23 cellular contexts compared by ENCODE assay signal in the genomic region with DNA sequence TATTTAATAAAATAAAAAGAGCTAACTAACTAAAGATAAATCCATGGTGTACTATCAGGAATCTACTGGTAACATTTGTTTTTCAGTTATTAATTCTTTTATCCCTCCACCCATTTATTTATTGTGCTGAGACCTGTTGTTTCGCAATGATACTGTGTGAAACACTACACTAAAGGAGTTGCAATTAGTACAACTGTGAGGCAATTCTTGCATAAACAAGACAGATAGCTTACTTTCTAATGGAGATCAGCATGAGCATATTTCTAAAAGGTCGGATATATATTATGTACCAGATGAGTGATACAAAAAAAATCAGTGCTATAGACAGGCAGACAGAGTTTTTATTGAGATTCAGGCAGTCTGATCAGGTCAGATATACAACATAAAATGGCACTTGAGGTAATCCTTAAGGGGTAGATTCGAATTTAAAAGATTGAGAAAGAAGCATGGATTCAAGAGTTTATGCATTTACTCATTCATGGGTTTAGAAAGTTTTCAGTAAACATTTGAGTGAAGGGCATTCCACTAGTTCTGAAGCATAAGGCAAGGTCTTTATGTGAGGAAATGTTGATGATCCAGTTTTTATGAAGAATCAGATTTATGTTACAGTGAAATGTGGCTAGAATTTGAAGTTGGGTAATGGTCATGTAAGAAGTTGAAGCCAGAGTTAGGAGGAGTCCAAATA.
A peak's percentile ranks its signal among the peaks of the same experiment; 100 is the strongest.
DNase-seq lines count a peak whose midpoint lies in the region; ATAC-seq, FAIRE-seq and TF ChIP-seq lines count a peak whose summit lies in the region.
"Had no signal": no experiment of that assay in that cellular context is flagged by ENCODE, and none has a peak within 500 bp of the region (broad histone marks: within the 10 kb centered on the region; RNA-seq: fewer than 3 reads in every experiment).

No MANE protein-coding gene starts in this region.

- peaks cover 35% of the 10 kb centered on the region for H3K4me1 Mint-ChIP-seq in astrocyte (ENCODE audit: low read depth, unreplicated experiment)
- H3K4me1 Mint-ChIP-seq: activated naive CD8-positive, alpha-beta T cell treated with anti-CD3 and anti-CD28 coated beads, Interleukin-2, amount 50 U/mL, for 24 hours; activated T-helper 17 cell treated with anti-CD3 and anti-CD28 coated beads, Interleukin-2, amount 50 U/mL, for 72 hours; central memory CD8-positive, alpha-beta T cell; nephron had no signal

- H3K9me3 ChIP-seq in astrocyte (ENCODE audit: insufficient read depth, low read depth, low read length) (no peaks in the 10 kb centered on the region), skeletal muscle satellite cell (replicated peaks; ENCODE audit: low read length) (no peaks in the 10 kb centered on the region), HepG2 (ENCODE audit: low read length) (peaks cover 47% of the 10 kb centered on the region)
- H3K9me3 ChIP-seq: HAP-1 had no signal

- 2% methylated on average over 3 of the region's 3 CpGs for WGBS in HepG2 (ENCODE audit: low lambda C conversion rate)

- CTCF ChIA-PET in HepG2 (lab: Yijun Ruan, JAX; ENCODE audit: low intra/inter-chr PET ratio, low total read pairs) = no interaction called here

- H3K9me3 Mint-ChIP-seq in astrocyte (ENCODE audit: unreplicated experiment) = peaks cover 3% of the 10 kb centered on the region
- H3K9me3 Mint-ChIP-seq: activated naive CD8-positive, alpha-beta T cell treated with anti-CD3 and anti-CD28 coated beads, Interleukin-2, amount 50 U/mL, for 24 hours; activated T-helper 17 cell treated with anti-CD3 and anti-CD28 coated beads, Interleukin-2, amount 50 U/mL, for 72 hours had no signal

- no peak overlapping the region for H3K4me2 ChIP-seq in astrocyte (ENCODE audit: low read length)
- peak overlapping the region; percentile 61 for H3K4me2 ChIP-seq in skeletal muscle satellite cell (ENCODE audit: low read length)
- no peak overlapping the region for H3K4me2 ChIP-seq in HepG2 (ENCODE audit: low read depth, low read length)

- intact Hi-C loops in HepG2 (cut with micrococcal nuclease; ENCODE audit: unreplicated experiment) = no loop called here

- no peak overlapping the region for H3K27ac ChIP-seq in astrocyte (ENCODE audit: low read depth, low read length)
- no peak overlapping the region for H3K27ac ChIP-seq in HepG2 (ENCODE audit: extremely low read length, insufficient read depth, low read length)

- no peaks in the 10 kb centered on the region for H3K36me3 ChIP-seq in astrocyte (ENCODE audit: insufficient read depth, low read length)
- H3K36me3 ChIP-seq in skeletal muscle satellite cell (ENCODE audit: insufficient read depth, low read length) = no peaks in the 10 kb centered on the region
- H3K36me3 ChIP-seq in HepG2 (replicated peaks in 1 of 2; ENCODE audit: control insufficient read depth in 1 of 2, insufficient read depth in 2 of 2, low read length in 2 of 2) = no peaks in the 10 kb centered on the region
- H3K36me3 ChIP-seq: HAP-1 had no signal

- TF ChIP-seq RAD21 in Ishikawa (IDR thresholded peaks at IDR 0.05; ENCODE audit: low read depth) = no peak
- TF ChIP-seq RAD21 in HepG2 (CRISPR knock-in tag; IDR thresholded peaks at IDR 0.05) = no peak

- ATAC-seq in HG02678 (IDR thresholded peaks at IDR 0.05; ENCODE audit: unreplicated experiment) (no peak), HepG2 (no peak)
- ATAC-seq: activated naive CD8-positive, alpha-beta T cell treated with anti-CD3 and anti-CD28 coated beads, Interleukin-2, amount 50 U/mL, for 24 hours; activated T-helper 17 cell treated with anti-CD3 and anti-CD28 coated beads, Interleukin-2, amount 50 U/mL, for 72 hours; K562; stimulated activated naive CD8-positive, alpha-beta T cell treated with anti-CD3 and anti-CD28 coated beads, Interleukin-15, Interleukin-2, amounts not matched to agents 100 U/mL and 50 U/mL, for 24 hours had no signal

- H2AFZ ChIP-seq in astrocyte (ENCODE audit: low read depth, low read length) (no peak overlapping the region), HepG2 (ENCODE audit: low read length) (no peak overlapping the region)

- TF ChIP-seq EP300 in Ishikawa (IDR thresholded peaks at IDR 0.05; ENCODE audit: borderline replicate concordance) (no peak), HepG2 (IDR thresholded peaks at IDR 0.05; ENCODE audit: low read depth in 2 of 2, low read length in 2 of 2) (no peak), HepG2 (CRISPR knock-in tag; IDR thresholded peaks at IDR 0.05; ENCODE audit: borderline replicate concordance) (no peak)

- FAIRE-seq in astrocyte (lab: Jason Lieb, UNC) (no peak), HepG2 (lab: Jason Lieb, UNC) (no peak)
- FAIRE-seq: GM18507, K562 had no signal

- H3K4me3 ChIP-seq in astrocyte (ENCODE audit: insufficient read depth, low read depth, low read length) = no peak overlapping the region
- H3K4me3 ChIP-seq in skeletal muscle satellite cell (ENCODE audit: low read length) = no peak overlapping the region
- no peak overlapping the region for H3K4me3 ChIP-seq in HepG2 (replicated peaks in 1 of 3; ENCODE audit: insufficient read depth in 1 of 3, low read depth in 2 of 3, low read length in 3 of 3)
- H3K4me3 ChIP-seq: HAP-1, K562 had no signal

- BruUV-seq in HepG2 (replicated peaks; lab: Mats Ljungman, UMichigan) = no TSS peak

- H3K9ac ChIP-seq in astrocyte (ENCODE audit: low read length) (no peak overlapping the region), skeletal muscle satellite cell (ENCODE audit: low read depth, low read length) (peak overlapping the region; percentile 79), HepG2 (ENCODE audit: insufficient read depth, low read depth, low read length) (no peak overlapping the region)

- H4K20me1 ChIP-seq in astrocyte (ENCODE audit: insufficient read depth, low read length) = no peaks in the 10 kb centered on the region
- no peaks in the 10 kb centered on the region for H4K20me1 ChIP-seq in HepG2 (ENCODE audit: insufficient read depth, low read length)

- no peaks in the 10 kb centered on the region for H3K36me3 Mint-ChIP-seq in astrocyte (ENCODE audit: low read depth, unreplicated experiment)

- DNase-seq in astrocyte (ENCODE audit: low read depth) = no peak
- DNase-seq in fibroblast of the conjunctiva (ENCODE audit: low read depth) = peak; percentile 56
- no peak for DNase-seq in HepG2 (ENCODE audit: low spot score)
- no peak for DNase-seq in NCI-H526 (lab: John Stamatoyannopoulos, UW)
- DNase-seq: activated CD4-positive, alpha-beta T cell treated with anti-CD3 and anti-CD28 coated beads for 1 hour; activated naive CD8-positive, alpha-beta T cell treated with anti-CD3 and anti-CD28 coated beads, Interleukin-2, amount 50 U/mL, for 24 hours; DND-41; effector CD4-positive, alpha-beta T cell; NCI-H1105 treated with DMSO at 0.1 percent for 48 hours; NCI-H2171; NCI-H82; stimulated activated naive CD8-positive, alpha-beta T cell treated with anti-CD3 and anti-CD28 coated beads, Interleukin-15, Interleukin-2, amounts not matched to agents 100 U/mL and 50 U/mL, for 24 hours; T-helper 9 cell; trophoblast cell had no signal

- in situ Hi-C loops in HepG2 (cut with HindIII; ENCODE audit: extremely low pct_ligation_motif_present, low pct_unique_long_range_greater_than_20kb) = no loop called here

- no peaks in the 10 kb centered on the region for H3K79me2 ChIP-seq in astrocyte (ENCODE audit: insufficient read depth, low read length)
- H3K79me2 ChIP-seq in HepG2 (ENCODE audit: insufficient read depth, low read length) = no peaks in the 10 kb centered on the region

- POLR2A ChIA-PET in HepG2 (lab: Yijun Ruan, JAX) = no interaction called here

- no peak for TF ChIP-seq POLR2A in HepG2 (IDR thresholded peaks at IDR 0.05; ENCODE audit: insufficient read depth in 1 of 2, low read depth in 2 of 2, low read length in 2 of 2)

- TF ChIP-seq CTCF in astrocyte (IDR thresholded peaks at IDR 0.05; ENCODE audit: insufficient read depth, low read depth, low read length) (no peak), HepG2 (CRISPR knock-in tag; IDR thresholded peaks at IDR 0.05) (no peak)

- H3K27me3 ChIP-seq in astrocyte (ENCODE audit: insufficient read depth, low read length) = no peaks in the 10 kb centered on the region
- H3K27me3 ChIP-seq in skeletal muscle satellite cell (ENCODE audit: control insufficient read depth, insufficient read depth, low read length) = no peaks in the 10 kb centered on the region
- H3K27me3 ChIP-seq in HepG2 (ENCODE audit: control insufficient read depth in 1 of 2, insufficient read depth in 2 of 2, low read length in 2 of 2) = no peaks in the 10 kb centered on the region

- H3K4me3 Mint-ChIP-seq in astrocyte (ENCODE audit: unreplicated experiment) = no peak overlapping the region
- H3K4me3 Mint-ChIP-seq: activated naive CD8-positive, alpha-beta T cell treated with anti-CD3 and anti-CD28 coated beads, Interleukin-2, amount 50 U/mL, for 24 hours; activated T-helper 17 cell treated with anti-CD3 and anti-CD28 coated beads, Interleukin-2, amount 50 U/mL, for 72 hours; central memory CD8-positive, alpha-beta T cell; nephron had no signal

- peak overlapping the region; percentile 94 for H3K27ac Mint-ChIP-seq in astrocyte (ENCODE audit: unreplicated experiment)
- H3K27ac Mint-ChIP-seq: activated naive CD8-positive, alpha-beta T cell treated with anti-CD3 and anti-CD28 coated beads, Interleukin-2, amount 50 U/mL, for 24 hours; activated T-helper 17 cell treated with anti-CD3 and anti-CD28 coated beads, Interleukin-2, amount 50 U/mL, for 72 hours; nephron had no signal

- H3K27me3 Mint-ChIP-seq in astrocyte (ENCODE audit: low read depth, unreplicated experiment) = no peaks in the 10 kb centered on the region
- H3K27me3 Mint-ChIP-seq: activated naive CD8-positive, alpha-beta T cell treated with anti-CD3 and anti-CD28 coated beads, Interleukin-2, amount 50 U/mL, for 24 hours; activated T-helper 17 cell treated with anti-CD3 and anti-CD28 coated beads, Interleukin-2, amount 50 U/mL, for 72 hours; central memory CD8-positive, alpha-beta T cell had no signal

- H3K4me1 ChIP-seq in astrocyte (ENCODE audit: insufficient read depth, low read length) (no peaks in the 10 kb centered on the region), skeletal muscle satellite cell (ENCODE audit: control insufficient read depth, insufficient read depth, low read length) (peaks cover 49% of the 10 kb centered on the region), HepG2 (ENCODE audit: insufficient read depth, low read length) (no peaks in the 10 kb centered on the region)
- H3K4me1 ChIP-seq: HAP-1 had no signal

TF ChIP-seq in Ishikawa, 13 proteins besides CTCF, POLR2A, EP300 and RAD21:
- TF ChIP-seq CEBPB (IDR thresholded peaks at IDR 0.05) = peak; percentile 79
- no peak for TF ChIP-seq TCF12 (IDR thresholded peaks at IDR 0.05; ENCODE audit: low read depth)
TF ChIP-seq in Ishikawa: peak in this region for 1.

TF ChIP-seq in HepG2, 621 proteins besides CTCF, POLR2A, EP300 and RAD21 (continues in another document):
- TF ChIP-seq MYNN (CRISPR knock-in tag; IDR thresholded peaks at IDR 0.05; ENCODE audit: low read depth) (no peak), ZNF605 (CRISPR knock-in tag; IDR thresholded peaks at IDR 0.05) (no peak), ATF5 (CRISPR knock-in tag; IDR thresholded peaks at IDR 0.05; ENCODE audit: low read depth) (no peak)
